1 cellular context compared by ENCODE assay signal in genomic region chr19:47230122-47230920, GRCh38.
TF ChIP-seq lines count a peak whose summit lies in the region.

No MANE protein-coding gene starts in this region.

TF ChIP-seq in K562, 482 proteins besides CTCF, POLR2A, EP300 and RAD21 (continued from another document and continues in another):
- TF ChIP-seq SMAD2 (IDR thresholded peaks at IDR 0.05; ENCODE audit: low read depth, low read length) (no peak), THRB (CRISPR knock-in tag; conservative IDR thresholded peaks at IDR 0.05) (peak; percentile 46; the same call in 1 of the 2 replicates), SAFB (IDR thresholded peaks at IDR 0.05; ENCODE audit: borderline replicate concordance, low read depth, low read length) (peak; percentile 69; the same call in 1 of the 2 replicates), ETV6 (IDR thresholded peaks at IDR 0.05; ENCODE audit: borderline replicate concordance in 1 of 2, low read depth in 2 of 2, low read length in 1 of 2) (no peak), ETV6 (CRISPR knock-in tag; IDR thresholded peaks at IDR 0.05; ENCODE audit: borderline replicate concordance) (no peak), RBM14 (IDR thresholded peaks at IDR 0.05; ENCODE audit: borderline replicate concordance, insufficient read depth, low read depth, low read length) (no peak), TSC22D4 (tag; IDR thresholded peaks at IDR 0.05) (no peak), NONO (IDR thresholded peaks at IDR 0.05; ENCODE audit: low read depth in 2 of 2, low read length in 1 of 2) (peak; percentile 19 to 58; a peak in 2 of 4 replicates), FOS (IDR thresholded peaks at IDR 0.05; ENCODE audit: extremely low read depth, insufficient read length) (no peak), FUS (optimal IDR thresholded peaks at IDR 0.05; ENCODE audit: low read depth, low read length) (peak; percentile 35), ZNF184 (CRISPR knock-in tag; IDR thresholded peaks at IDR 0.05) (no peak), CREB1 (IDR thresholded peaks at IDR 0.05) (no peak), CREB1 (CRISPR knock-in tag; IDR thresholded peaks at IDR 0.05) (no peak), MGA (IDR thresholded peaks at IDR 0.05) (no peak), NCOR1 (IDR thresholded peaks at IDR 0.05) (peak; percentile 41), ZBTB12 (CRISPR knock-in tag; IDR thresholded peaks at IDR 0.05) (no peak), FOSL1 (tag; conservative IDR thresholded peaks at IDR 0.05) (peak; percentile 50; the same call in 1 of the 2 replicates), BCLAF1 (IDR thresholded peaks at IDR 0.05; ENCODE audit: borderline replicate concordance in 1 of 2, control insufficient read depth in 1 of 2, low read depth in 2 of 2, low read length in 1 of 2) (no peak), PRPF4 (IDR thresholded peaks at IDR 0.05; ENCODE audit: insufficient read depth, low read depth, low read length, poor library complexity, severe bottlenecking) (peak; percentile 37), CREM (IDR thresholded peaks at IDR 0.05; ENCODE audit: low read depth) (no peak), PRMT5 (CRISPR knock-in tag; IDR thresholded peaks at IDR 0.05) (no peak), ATF2 (CRISPR knock-in tag; IDR thresholded peaks at IDR 0.05) (no peak), TCF7L2 (IDR thresholded peaks at IDR 0.05; ENCODE audit: low read depth, low read length) (no peak), ZNF77 (CRISPR knock-in tag; IDR thresholded peaks at IDR 0.05) (no peak), ZNF3 (CRISPR knock-in tag; IDR thresholded peaks at IDR 0.05) (no peak), LCOR (CRISPR knock-in tag; IDR thresholded peaks at IDR 0.05) (0 out of 2 replicates have a peak, but pooled peaks have one; percentile 21), ZNF407 (IDR thresholded peaks at IDR 0.05; ENCODE audit: low read depth) (peak; percentile 56; the same call in 1 of the 2 replicates), ZNF830 (CRISPR knock-in tag; IDR thresholded peaks at IDR 0.05) (no peak), TRIM24 (IDR thresholded peaks at IDR 0.05) (no peak; a peak in 1 of 4 replicates)
